Comparison of ENCODE assay signal across 9 cellular contexts in the genomic region with DNA sequence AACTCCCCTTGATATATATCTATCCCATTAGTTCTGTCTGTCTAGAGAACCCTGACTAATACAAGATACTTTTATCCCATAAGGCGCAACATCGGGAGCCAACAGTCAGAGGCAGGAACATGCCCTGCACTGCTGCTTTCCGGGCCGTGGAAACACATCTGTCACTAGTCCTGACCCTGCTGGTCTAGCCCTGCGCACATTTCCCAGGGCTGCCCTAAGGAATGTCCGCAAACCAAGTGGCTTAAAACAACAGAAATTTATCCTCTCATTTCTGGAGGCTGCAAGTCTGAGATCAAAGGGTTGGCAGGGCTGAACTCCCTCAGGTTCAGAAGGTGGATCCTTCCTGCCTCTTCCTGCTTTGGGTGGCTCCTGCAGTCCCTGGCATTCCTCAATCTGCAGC.
"Had no signal": no experiment of that assay in that cellular context is flagged by ENCODE, and none has a peak within 500 bp of the region (broad histone marks: within the 10 kb centered on the region; RNA-seq: fewer than 3 reads in every experiment).

No MANE protein-coding gene starts in this region.

- H3K9me3 ChIP-seq: HAP-1 had no signal

- H3K4me1 ChIP-seq: HAP-1 had no signal

- ATAC-seq: GM23338, HCT116 had no signal

- H3K4me3 Mint-ChIP-seq: GM23338, H9, HFFc6 had no signal

- H3K27ac Mint-ChIP-seq: GM23338, H9, HFFc6 had no signal

- H3K27ac ChIP-seq: GM23248 had no signal

- H3K9me3 Mint-ChIP-seq: GM23338, H9 had no signal

- H3K4me1 Mint-ChIP-seq: GM23338 had no signal

- DNase-seq: GM23248, GOT3, H7, H9, HCEC 1CT, HFFc6 had no signal

- H3K36me3 ChIP-seq: HAP-1 had no signal

- H3K4me3 ChIP-seq: GM23248, GM23338, HAP-1 had no signal
